ENCODE assay signal across 1 cellular context in genomic region chr3:32310918-32311839, GRCh38.
TF ChIP-seq lines count a peak whose summit lies in the region.

No MANE protein-coding gene starts in this region.

TF ChIP-seq in HepG2, 621 proteins besides CTCF, POLR2A, EP300 and RAD21 (continued from another document):
- no peak for TF ChIP-seq ZBTB40 (IDR thresholded peaks at IDR 0.05)
- 0 out of 2 replicates have a peak, but pooled peaks have one; percentile 23 for TF ChIP-seq ZBTB40 (CRISPR knock-in tag; IDR thresholded peaks at IDR 0.05)
- TF ChIP-seq HNRNPL (IDR thresholded peaks at IDR 0.05; ENCODE audit: low read depth, low read length) = no peak
- TF ChIP-seq ZNF576 (CRISPR knock-in tag; IDR thresholded peaks at IDR 0.05) = no peak
- TF ChIP-seq ARID3A (IDR thresholded peaks at IDR 0.05; ENCODE audit: low read depth, low read length) = peak; percentile 5
- no peak for TF ChIP-seq AKAP8 (CRISPR knock-in tag; IDR thresholded peaks at IDR 0.05)
- no peak for TF ChIP-seq ZNF451 (CRISPR knock-in tag; IDR thresholded peaks at IDR 0.05)
- no peak for TF ChIP-seq HES4 (CRISPR knock-in tag; IDR thresholded peaks at IDR 0.05; ENCODE audit: borderline replicate concordance)
- TF ChIP-seq NCOA2 (CRISPR knock-in tag; IDR thresholded peaks at IDR 0.05) = peak; percentile 50; the same call in 1 of the 2 replicates
- TF ChIP-seq SOX6 (IDR thresholded peaks at IDR 0.05) = no peak
- TF ChIP-seq SOX6 (CRISPR knock-in tag; IDR thresholded peaks at IDR 0.05) = peak; percentile 81
- TF ChIP-seq MED1 (CRISPR knock-in tag; IDR thresholded peaks at IDR 0.05) = peak; percentile 47; the same call in 1 of the 2 replicates
- peak; percentile 85 for TF ChIP-seq ARID5B (CRISPR knock-in tag; IDR thresholded peaks at IDR 0.05)
- TF ChIP-seq ELF4 (CRISPR knock-in tag; IDR thresholded peaks at IDR 0.05; ENCODE audit: borderline replicate concordance) = no peak
- TF ChIP-seq ZNF292 (CRISPR knock-in tag; IDR thresholded peaks at IDR 0.05; ENCODE audit: borderline replicate concordance, low read depth) = peak; percentile 77; the same call in 1 of the 2 replicates
- no peak for TF ChIP-seq FOXO4 (CRISPR knock-in tag; conservative IDR thresholded peaks at IDR 0.05)
- 0 out of 2 replicates have a peak, but pooled peaks have one; percentile 35 for TF ChIP-seq ZNF557 (CRISPR knock-in tag; IDR thresholded peaks at IDR 0.05)
- TF ChIP-seq RXRA (CRISPR knock-in tag; IDR thresholded peaks at IDR 0.05) = peak; percentile 22; the same call in 1 of the 2 replicates
- no peak for TF ChIP-seq ZNF414 (CRISPR knock-in tag; IDR thresholded peaks at IDR 0.05)
- peak; percentile 67; the same call in 1 of the 2 replicates for TF ChIP-seq TFAP4 (IDR thresholded peaks at IDR 0.05; ENCODE audit: borderline replicate concordance, low read depth)
- TF ChIP-seq GATAD2A (CRISPR knock-in tag; IDR thresholded peaks at IDR 0.05) = peak; percentile 77; the same call in 1 of the 2 replicates
- TF ChIP-seq ZFP36 (IDR thresholded peaks at IDR 0.05; ENCODE audit: borderline replicate concordance, low read depth, low read length, partially characterized antibody) = no peak
- 0 out of 2 replicates have a peak, but pooled peaks have one; percentile 10 for TF ChIP-seq CEBPB (IDR thresholded peaks at IDR 0.05; ENCODE audit: borderline replicate concordance, low read depth, low read length)
- TF ChIP-seq MAX (IDR thresholded peaks at IDR 0.05) = peak; percentile 46; the same call in 1 of the 2 replicates
